Comparison of ENCODE assay signal across 1 cellular context in the genomic region with DNA sequence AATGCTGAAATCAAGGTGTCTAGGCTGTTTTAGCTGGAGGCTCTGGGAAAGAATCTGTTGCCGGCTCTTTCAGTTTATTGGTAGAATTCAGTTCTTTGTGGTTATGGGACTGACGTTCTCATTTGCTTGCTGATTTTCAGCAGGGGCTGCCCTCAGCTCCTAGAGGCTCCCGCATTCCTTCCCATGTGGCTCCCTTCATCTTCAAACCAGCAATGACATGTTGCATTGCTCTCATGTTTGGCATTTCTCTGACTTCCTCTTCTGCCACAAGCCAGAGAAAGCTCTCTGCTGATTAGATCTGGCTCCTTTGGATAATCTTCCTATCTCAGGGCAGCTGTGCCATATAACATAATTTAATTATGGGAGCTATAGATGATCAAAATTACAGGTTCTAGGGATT.
TF ChIP-seq lines count a peak whose summit lies in the region.

No MANE protein-coding gene starts in this region.

TF ChIP-seq in WTC11, 78 proteins besides CTCF, POLR2A, EP300 and RAD21 (continued from another document):
- TF ChIP-seq OVOL2 (CRISPR knock-in tag; IDR thresholded peaks at IDR 0.05; ENCODE audit: borderline replicate concordance) (no peak), EMX1 (CRISPR knock-in tag; IDR thresholded peaks at IDR 0.05) (no peak), TP53 (CRISPR knock-in tag; IDR thresholded peaks at IDR 0.05) (no peak), TEAD4 (CRISPR knock-in tag; IDR thresholded peaks at IDR 0.05) (no peak), ZNF138 (CRISPR knock-in tag; conservative IDR thresholded peaks at IDR 0.05) (no peak), GABPB1 (CRISPR knock-in tag; IDR thresholded peaks at IDR 0.05) (no peak), RORB (CRISPR knock-in tag; IDR thresholded peaks at IDR 0.05) (no peak), ZNF263 (CRISPR knock-in tag; IDR thresholded peaks at IDR 0.05; ENCODE audit: low read depth) (no peak), CREM (CRISPR knock-in tag; IDR thresholded peaks at IDR 0.05) (no peak), CREB1 (CRISPR knock-in tag; IDR thresholded peaks at IDR 0.05) (no peak)
- TF ChIP-seq, protein P1, sequence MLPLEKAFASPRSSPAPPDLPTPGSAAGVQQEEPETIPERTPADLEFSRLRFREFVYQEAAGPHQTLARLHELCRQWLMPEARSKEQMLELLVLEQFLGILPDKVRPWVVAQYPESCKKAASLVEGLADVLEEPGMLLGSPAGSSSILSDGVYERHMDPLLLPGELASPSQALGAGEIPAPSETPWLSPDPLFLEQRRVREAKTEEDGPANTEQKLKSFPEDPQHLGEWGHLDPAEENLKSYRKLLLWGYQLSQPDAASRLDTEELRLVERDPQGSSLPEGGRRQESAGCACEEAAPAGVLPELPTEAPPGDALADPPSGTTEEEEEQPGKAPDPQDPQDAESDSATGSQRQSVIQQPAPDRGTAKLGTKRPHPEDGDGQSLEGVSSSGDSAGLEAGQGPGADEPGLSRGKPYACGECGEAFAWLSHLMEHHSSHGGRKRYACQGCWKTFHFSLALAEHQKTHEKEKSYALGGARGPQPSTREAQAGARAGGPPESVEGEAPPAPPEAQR (CRISPR knock-in tag; IDR thresholded peaks at IDR 0.05), result no peak
- TF ChIP-seq, protein P2, sequence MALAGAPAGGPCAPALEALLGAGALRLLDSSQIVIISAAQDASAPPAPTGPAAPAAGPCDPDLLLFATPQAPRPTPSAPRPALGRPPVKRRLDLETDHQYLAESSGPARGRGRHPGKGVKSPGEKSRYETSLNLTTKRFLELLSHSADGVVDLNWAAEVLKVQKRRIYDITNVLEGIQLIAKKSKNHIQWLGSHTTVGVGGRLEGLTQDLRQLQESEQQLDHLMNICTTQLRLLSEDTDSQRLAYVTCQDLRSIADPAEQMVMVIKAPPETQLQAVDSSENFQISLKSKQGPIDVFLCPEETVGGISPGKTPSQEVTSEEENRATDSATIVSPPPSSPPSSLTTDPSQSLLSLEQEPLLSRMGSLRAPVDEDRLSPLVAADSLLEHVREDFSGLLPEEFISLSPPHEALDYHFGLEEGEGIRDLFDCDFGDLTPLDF (CRISPR knock-in tag; IDR thresholded peaks at IDR 0.05), result no peak
- TF ChIP-seq, protein P3, sequence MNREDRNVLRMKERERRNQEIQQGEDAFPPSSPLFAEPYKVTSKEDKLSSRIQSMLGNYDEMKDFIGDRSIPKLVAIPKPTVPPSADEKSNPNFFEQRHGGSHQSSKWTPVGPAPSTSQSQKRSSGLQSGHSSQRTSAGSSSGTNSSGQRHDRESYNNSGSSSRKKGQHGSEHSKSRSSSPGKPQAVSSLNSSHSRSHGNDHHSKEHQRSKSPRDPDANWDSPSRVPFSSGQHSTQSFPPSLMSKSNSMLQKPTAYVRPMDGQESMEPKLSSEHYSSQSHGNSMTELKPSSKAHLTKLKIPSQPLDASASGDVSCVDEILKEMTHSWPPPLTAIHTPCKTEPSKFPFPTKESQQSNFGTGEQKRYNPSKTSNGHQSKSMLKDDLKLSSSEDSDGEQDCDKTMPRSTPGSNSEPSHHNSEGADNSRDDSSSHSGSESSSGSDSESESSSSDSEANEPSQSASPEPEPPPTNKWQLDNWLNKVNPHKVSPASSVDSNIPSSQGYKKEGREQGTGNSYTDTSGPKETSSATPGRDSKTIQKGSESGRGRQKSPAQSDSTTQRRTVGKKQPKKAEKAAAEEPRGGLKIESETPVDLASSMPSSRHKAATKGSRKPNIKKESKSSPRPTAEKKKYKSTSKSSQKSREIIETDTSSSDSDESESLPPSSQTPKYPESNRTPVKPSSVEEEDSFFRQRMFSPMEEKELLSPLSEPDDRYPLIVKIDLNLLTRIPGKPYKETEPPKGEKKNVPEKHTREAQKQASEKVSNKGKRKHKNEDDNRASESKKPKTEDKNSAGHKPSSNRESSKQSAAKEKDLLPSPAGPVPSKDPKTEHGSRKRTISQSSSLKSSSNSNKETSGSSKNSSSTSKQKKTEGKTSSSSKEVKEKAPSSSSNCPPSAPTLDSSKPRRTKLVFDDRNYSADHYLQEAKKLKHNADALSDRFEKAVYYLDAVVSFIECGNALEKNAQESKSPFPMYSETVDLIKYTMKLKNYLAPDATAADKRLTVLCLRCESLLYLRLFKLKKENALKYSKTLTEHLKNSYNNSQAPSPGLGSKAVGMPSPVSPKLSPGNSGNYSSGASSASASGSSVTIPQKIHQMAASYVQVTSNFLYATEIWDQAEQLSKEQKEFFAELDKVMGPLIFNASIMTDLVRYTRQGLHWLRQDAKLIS (CRISPR knock-in tag; IDR thresholded peaks at IDR 0.05; ENCODE audit: borderline replicate concordance), result no peak
- TF ChIP-seq, protein P4, sequence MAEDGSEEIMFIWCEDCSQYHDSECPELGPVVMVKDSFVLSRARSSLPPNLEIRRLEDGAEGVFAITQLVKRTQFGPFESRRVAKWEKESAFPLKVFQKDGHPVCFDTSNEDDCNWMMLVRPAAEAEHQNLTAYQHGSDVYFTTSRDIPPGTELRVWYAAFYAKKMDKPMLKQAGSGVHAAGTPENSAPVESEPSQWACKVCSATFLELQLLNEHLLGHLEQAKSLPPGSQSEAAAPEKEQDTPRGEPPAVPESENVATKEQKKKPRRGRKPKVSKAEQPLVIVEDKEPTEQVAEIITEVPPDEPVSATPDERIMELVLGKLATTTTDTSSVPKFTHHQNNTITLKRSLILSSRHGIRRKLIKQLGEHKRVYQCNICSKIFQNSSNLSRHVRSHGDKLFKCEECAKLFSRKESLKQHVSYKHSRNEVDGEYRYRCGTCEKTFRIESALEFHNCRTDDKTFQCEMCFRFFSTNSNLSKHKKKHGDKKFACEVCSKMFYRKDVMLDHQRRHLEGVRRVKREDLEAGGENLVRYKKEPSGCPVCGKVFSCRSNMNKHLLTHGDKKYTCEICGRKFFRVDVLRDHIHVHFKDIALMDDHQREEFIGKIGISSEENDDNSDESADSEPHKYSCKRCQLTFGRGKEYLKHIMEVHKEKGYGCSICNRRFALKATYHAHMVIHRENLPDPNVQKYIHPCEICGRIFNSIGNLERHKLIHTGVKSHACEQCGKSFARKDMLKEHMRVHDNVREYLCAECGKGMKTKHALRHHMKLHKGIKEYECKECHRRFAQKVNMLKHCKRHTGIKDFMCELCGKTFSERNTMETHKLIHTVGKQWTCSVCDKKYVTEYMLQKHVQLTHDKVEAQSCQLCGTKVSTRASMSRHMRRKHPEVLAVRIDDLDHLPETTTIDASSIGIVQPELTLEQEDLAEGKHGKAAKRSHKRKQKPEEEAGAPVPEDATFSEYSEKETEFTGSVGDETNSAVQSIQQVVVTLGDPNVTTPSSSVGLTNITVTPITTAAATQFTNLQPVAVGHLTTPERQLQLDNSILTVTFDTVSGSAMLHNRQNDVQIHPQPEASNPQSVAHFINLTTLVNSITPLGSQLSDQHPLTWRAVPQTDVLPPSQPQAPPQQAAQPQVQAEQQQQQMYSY (CRISPR knock-in tag; IDR thresholded peaks at IDR 0.05), result no peak
